In genomic region chrY:12230921-12231320, GRCh38 we compare ENCODE assay signal across 26 cellular contexts.
"Had no signal": no experiment of that assay in that cellular context is flagged by ENCODE, and none has a peak within 500 bp of the region (broad histone marks: within the 10 kb centered on the region; RNA-seq: fewer than 3 reads in every experiment).

No MANE protein-coding gene starts in this region.

- ATAC-seq: effector memory CD8-positive, alpha-beta T cell; esophagus mucosa; gastroesophageal sphincter; heart left ventricle; left cardiac atrium; left lung; mucosa of descending colon; natural killer cell treated with Interleukin-12 subunit alpha and Interleukin-12 subunit beta and Interleukin-15 and Interleukin-18, amount 100 ng/mL, for 72 hours; pancreas; sciatic nerve; stimulated activated effector memory CD8-positive, alpha-beta T cell treated with anti-CD3 and anti-CD28 coated beads, Interleukin-12 subunit alpha, Interleukin-12 subunit beta, amount 100 ng/mL, for 72 hours had no signal

- H2AFZ ChIP-seq: hepatocyte had no signal

- DNase-seq: effector memory CD8-positive, alpha-beta T cell; heart left ventricle; left cardiac atrium; left lung; mesenchymal stem cell; mucosa of descending colon; naive B cell; pancreas; stimulated activated CD4-positive, alpha-beta T cell treated with anti-CD3 and anti-CD28 coated beads, Interleukin-2, amount 100 ng/mL, for 24 hours; stimulated activated CD4-positive, alpha-beta T cell treated with anti-CD3 and anti-CD28 coated beads, Interleukin-4, amount 100 ng/mL, for 24 hours; stimulated activated naive CD4-positive, alpha-beta T cell treated with Interleukin-2 at 50 U/mL for 16 hours; stomach; thyroid gland; trophoblast cell had no signal

- H3K9me3 Mint-ChIP-seq: effector memory CD8-positive, alpha-beta T cell; mesothelial cell of epicardium; naive B cell; natural killer cell treated with Interleukin-12 subunit alpha and Interleukin-12 subunit beta and Interleukin-15 and Interleukin-18, amount 100 ng/mL, for 72 hours; neural crest cell; stimulated activated effector memory CD8-positive, alpha-beta T cell treated with anti-CD3 and anti-CD28 coated beads, Interleukin-12 subunit alpha, Interleukin-12 subunit beta, amount 100 ng/mL, for 72 hours had no signal

- H3K27ac Mint-ChIP-seq: effector memory CD8-positive, alpha-beta T cell; mesothelial cell of epicardium; naive B cell; natural killer cell treated with Interleukin-12 subunit alpha and Interleukin-12 subunit beta and Interleukin-15 and Interleukin-18, amount 100 ng/mL, for 72 hours; progenitor cell of endocrine pancreas; stimulated activated effector memory CD8-positive, alpha-beta T cell treated with anti-CD3 and anti-CD28 coated beads, Interleukin-12 subunit alpha, Interleukin-12 subunit beta, amount 100 ng/mL, for 72 hours had no signal

- H3K27me3 Mint-ChIP-seq: naive B cell; natural killer cell treated with Interleukin-12 subunit alpha and Interleukin-12 subunit beta and Interleukin-15 and Interleukin-18, amount 100 ng/mL, for 72 hours; progenitor cell of endocrine pancreas had no signal

- H3K4me1 Mint-ChIP-seq: mesothelial cell of epicardium; naive B cell; neural crest cell; stimulated activated effector memory CD8-positive, alpha-beta T cell treated with anti-CD3 and anti-CD28 coated beads, Interleukin-12 subunit alpha, Interleukin-12 subunit beta, amount 100 ng/mL, for 72 hours had no signal

- H3K9me3 ChIP-seq: gastroesophageal sphincter, heart left ventricle, left lung, mucosa of descending colon, neutrophil, pancreas, stomach, thyroid gland, vagina had no signal

- H3K27me3 ChIP-seq: gastroesophageal sphincter, heart left ventricle, hepatocyte, left lung, neutrophil, pancreas, stomach, thyroid gland, vagina had no signal

- H3K79me2 ChIP-seq: hepatocyte had no signal

- H3K4me1 ChIP-seq: gastroesophageal sphincter, heart left ventricle, left lung, pancreas, stomach, thyroid gland, vagina had no signal

- H3K36me3 ChIP-seq: gastroesophageal sphincter, heart left ventricle, left lung, neutrophil, pancreas, stomach, thyroid gland, vagina had no signal

- H3K27ac ChIP-seq: coronary artery, gastroesophageal sphincter, heart left ventricle, hepatocyte, left lung, neutrophil, pancreas, stomach, thyroid gland, vagina had no signal

- H3K4me3 Mint-ChIP-seq: effector memory CD8-positive, alpha-beta T cell; mesothelial cell of epicardium; naive B cell; natural killer cell treated with Interleukin-12 subunit alpha and Interleukin-12 subunit beta and Interleukin-15 and Interleukin-18, amount 100 ng/mL, for 72 hours; neural crest cell; stimulated activated effector memory CD8-positive, alpha-beta T cell treated with anti-CD3 and anti-CD28 coated beads, Interleukin-12 subunit alpha, Interleukin-12 subunit beta, amount 100 ng/mL, for 72 hours had no signal

- H3K4me3 ChIP-seq: coronary artery, gastroesophageal sphincter, heart left ventricle, hepatocyte, left lung, mucosa of descending colon, pancreas, stomach, thyroid gland, vagina had no signal

- H3K4me2 ChIP-seq: hepatocyte had no signal

- H3K36me3 Mint-ChIP-seq: mesothelial cell of epicardium; naive B cell; natural killer cell treated with Interleukin-12 subunit alpha and Interleukin-12 subunit beta and Interleukin-15 and Interleukin-18, amount 100 ng/mL, for 72 hours; stimulated activated effector memory CD8-positive, alpha-beta T cell treated with anti-CD3 and anti-CD28 coated beads, Interleukin-12 subunit alpha, Interleukin-12 subunit beta, amount 100 ng/mL, for 72 hours had no signal
